21 cellular contexts compared by ENCODE assay signal in the genomic region with DNA sequence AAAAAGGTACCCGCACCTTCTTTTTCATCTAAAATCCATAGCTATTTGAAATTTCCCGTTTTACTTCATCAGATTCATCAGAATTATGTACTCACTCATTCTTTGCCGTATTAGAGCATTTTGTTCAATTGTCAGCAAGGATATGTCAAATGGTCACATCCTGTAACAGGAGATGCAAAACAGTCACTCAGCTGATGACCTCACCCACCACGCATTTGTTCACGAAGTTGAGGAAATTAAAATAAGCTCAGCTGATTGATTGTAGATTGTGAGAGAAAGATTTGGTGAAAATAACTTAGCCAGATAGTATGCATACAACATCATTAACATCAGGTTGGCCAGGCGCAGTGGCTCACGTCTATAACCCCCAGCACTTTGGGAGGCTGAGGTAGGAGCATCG. TPM values are rescaled to one million over a fixed set of nuclear protein-coding genes. Genes with fewer than 3 reads are reported as not detected.
DNase-seq lines count a peak whose midpoint lies in the region; ATAC-seq and TF ChIP-seq lines count a peak whose summit lies in the region.
"Had no signal": no experiment of that assay in that cellular context is flagged by ENCODE, and none has a peak within 500 bp of the region (broad histone marks: within the 10 kb centered on the region; RNA-seq: fewer than 3 reads in every experiment).

No MANE protein-coding gene starts in this region.

- peaks cover 6% of the 10 kb centered on the region for H3K9me3 Mint-ChIP-seq in activated naive CD4-positive, alpha-beta T cell treated with anti-CD3 and anti-CD28 coated beads for 36 hours
- H3K9me3 Mint-ChIP-seq in activated naive CD4-positive, alpha-beta T cell treated with anti-CD3 and anti-CD28 coated beads, Interleukin-2, amount 10 ng/mL, durations not matched to agents 7 days and 5 days, result peaks cover 7% of the 10 kb centered on the region
- H3K9me3 Mint-ChIP-seq: activated naive CD8-positive, alpha-beta T cell treated with anti-CD3 and anti-CD28 coated beads, Interleukin-2, amount 50 U/mL, for 24 hours; immature natural killer cell had no signal

- no peak overlapping the region for H3K4me3 Mint-ChIP-seq in activated naive CD4-positive, alpha-beta T cell treated with anti-CD3 and anti-CD28 coated beads for 36 hours
- H3K4me3 Mint-ChIP-seq in activated naive CD4-positive, alpha-beta T cell treated with anti-CD3 and anti-CD28 coated beads, Interleukin-2, amount 10 ng/mL, durations not matched to agents 7 days and 5 days, result no peak overlapping the region
- H3K4me3 Mint-ChIP-seq in T-helper 17 cell, result peak overlapping the region; percentile 3
- H3K4me3 Mint-ChIP-seq: activated CD4-positive, alpha-beta T cell treated with anti-CD3 and anti-CD28 coated beads, Interleukin-2, amount 10 ng/mL, durations not matched to agents 7 days and 5 days; activated naive CD8-positive, alpha-beta T cell treated with anti-CD3 and anti-CD28 coated beads, Interleukin-2, amount 50 U/mL, for 24 hours; immature natural killer cell had no signal

- no peak overlapping the region for H3K9ac ChIP-seq in skeletal muscle satellite cell (ENCODE audit: low read depth, low read length)

- no peaks in the 10 kb centered on the region for H3K36me3 ChIP-seq in skeletal muscle satellite cell (ENCODE audit: insufficient read depth, low read length)
- H3K36me3 ChIP-seq: MG63, right lobe of liver had no signal

- TF ChIP-seq CTCF in fibroblast of mammary gland (conservative IDR thresholded peaks at IDR 0.05; ENCODE audit: control insufficient read depth, insufficient read depth, low read depth, low read length) (no peak), GM20000 (IDR thresholded peaks at IDR 0.05; ENCODE audit: extremely low read depth, missing control alignments) (no peak)

- H3K27me3 ChIP-seq in skeletal muscle satellite cell (ENCODE audit: control insufficient read depth, insufficient read depth, low read length), result peaks cover 15% of the 10 kb centered on the region
- H3K27me3 ChIP-seq: right lobe of liver had no signal

- no peaks in the 10 kb centered on the region for H3K36me3 Mint-ChIP-seq in activated naive CD4-positive, alpha-beta T cell treated with anti-CD3 and anti-CD28 coated beads for 36 hours (ENCODE audit: low read depth)
- no peaks in the 10 kb centered on the region for H3K36me3 Mint-ChIP-seq in activated naive CD4-positive, alpha-beta T cell treated with anti-CD3 and anti-CD28 coated beads, Interleukin-2, amount 10 ng/mL, durations not matched to agents 7 days and 5 days
- peaks cover 3% of the 10 kb centered on the region for H3K36me3 Mint-ChIP-seq in T-helper 17 cell (ENCODE audit: low read depth)
- H3K36me3 Mint-ChIP-seq: immature natural killer cell had no signal

- H3K4me2 ChIP-seq in skeletal muscle satellite cell (ENCODE audit: low read length), result peak overlapping the region; percentile 46

- no peaks in the 10 kb centered on the region for H3K27me3 Mint-ChIP-seq in activated naive CD4-positive, alpha-beta T cell treated with anti-CD3 and anti-CD28 coated beads for 36 hours (ENCODE audit: low read depth)
- peaks cover 38% of the 10 kb centered on the region for H3K27me3 Mint-ChIP-seq in activated naive CD4-positive, alpha-beta T cell treated with anti-CD3 and anti-CD28 coated beads, Interleukin-2, amount 10 ng/mL, durations not matched to agents 7 days and 5 days
- H3K27me3 Mint-ChIP-seq in T-helper 17 cell, result peaks cover 15% of the 10 kb centered on the region
- H3K27me3 Mint-ChIP-seq: activated naive CD8-positive, alpha-beta T cell treated with anti-CD3 and anti-CD28 coated beads, Interleukin-2, amount 50 U/mL, for 24 hours had no signal

- H3K4me1 Mint-ChIP-seq in activated naive CD4-positive, alpha-beta T cell treated with anti-CD3 and anti-CD28 coated beads for 36 hours (ENCODE audit: low read depth), result peaks cover 17% of the 10 kb centered on the region
- H3K4me1 Mint-ChIP-seq in activated naive CD4-positive, alpha-beta T cell treated with anti-CD3 and anti-CD28 coated beads, Interleukin-2, amount 10 ng/mL, durations not matched to agents 7 days and 5 days, result peaks cover 3% of the 10 kb centered on the region
- H3K4me1 Mint-ChIP-seq in T-helper 17 cell, result peaks cover 7% of the 10 kb centered on the region

- H3K9me3 ChIP-seq in T-helper 17 cell (ENCODE audit: control insufficient read depth, low read length, poor library complexity, severe bottlenecking) (no peaks in the 10 kb centered on the region), skeletal muscle satellite cell (replicated peaks; ENCODE audit: low read length) (peaks cover under 1% of the 10 kb centered on the region)
- H3K9me3 ChIP-seq: right lobe of liver had no signal

- DNase-seq in activated naive CD4-positive, alpha-beta T cell treated with anti-CD3 and anti-CD28 coated beads for 36 hours, result peak; percentile 42
- DNase-seq in activated naive CD4-positive, alpha-beta T cell treated with anti-CD3 and anti-CD28 coated beads, Interleukin-2, amount 10 ng/mL, durations not matched to agents 7 days and 5 days, result no peak
- DNase-seq in T-helper 17 cell, result no peak
- DNase-seq in fibroblast of mammary gland (ENCODE audit: low read depth), result peak; percentile 77
- no peak for DNase-seq in GM20000 (ENCODE audit: low spot score)
- DNase-seq: activated CD4-positive, alpha-beta T cell treated with anti-CD3 and anti-CD28 coated beads, Interleukin-2, amount 10 ng/mL, durations not matched to agents 7 days and 5 days; activated naive CD8-positive, alpha-beta T cell treated with anti-CD3 and anti-CD28 coated beads, Interleukin-2, amount 50 U/mL, for 24 hours; activated T-cell treated with anti-CD3 and anti-CD28 coated beads, Interleukin-2, amount 50 U/mL, for 1 hour; head of caudate nucleus; immature natural killer cell; MG63; NCI-H1694 treated with DMSO at 0.1 percent for 48 hours; right lobe of liver; substantia nigra had no signal

- H3K27ac Mint-ChIP-seq in activated naive CD4-positive, alpha-beta T cell treated with anti-CD3 and anti-CD28 coated beads for 36 hours, result no peak overlapping the region
- no peak overlapping the region for H3K27ac Mint-ChIP-seq in activated naive CD4-positive, alpha-beta T cell treated with anti-CD3 and anti-CD28 coated beads, Interleukin-2, amount 10 ng/mL, durations not matched to agents 7 days and 5 days
- H3K27ac Mint-ChIP-seq in T-helper 17 cell, result peak overlapping the region; percentile 32
- H3K27ac Mint-ChIP-seq: activated CD4-positive, alpha-beta T cell treated with anti-CD3 and anti-CD28 coated beads, Interleukin-2, amount 10 ng/mL, durations not matched to agents 7 days and 5 days; activated naive CD8-positive, alpha-beta T cell treated with anti-CD3 and anti-CD28 coated beads, Interleukin-2, amount 50 U/mL, for 24 hours had no signal

- intact Hi-C loops in activated naive CD4-positive, alpha-beta T cell treated with anti-CD3 and anti-CD28 coated beads for 36 hours (cut with micrococcal nuclease), result no loop called here

- H3K4me1 ChIP-seq in skeletal muscle satellite cell (ENCODE audit: control insufficient read depth, insufficient read depth, low read length), result peaks cover 9% of the 10 kb centered on the region
- H3K4me1 ChIP-seq: right lobe of liver had no signal

- H3K4me3 ChIP-seq in fibroblast of mammary gland (ENCODE audit: control insufficient read depth, low read depth, low read length), result no peak overlapping the region
- H3K4me3 ChIP-seq in skeletal muscle satellite cell (ENCODE audit: low read length), result no peak overlapping the region
- H3K4me3 ChIP-seq: MG63, right lobe of liver had no signal

- CTCF ChIA-PET in activated naive CD4-positive, alpha-beta T cell treated with anti-CD3 and anti-CD28 coated beads for 36 hours (lab: Charles Lee), result interaction anchor here (0.7 kb wide), 1 partner anchor 251 kb away, joined by 4 read pairs; no protein-coding TSS in a partner anchor
- CTCF ChIA-PET in activated naive CD4-positive, alpha-beta T cell treated with anti-CD3 and anti-CD28 coated beads, Interleukin-2, amount 10 ng/mL, durations not matched to agents 7 days and 5 days (lab: Charles Lee), result no interaction called here

- ATAC-seq in T-helper 17 cell (no peak), HG03378 (IDR thresholded peaks at IDR 0.05; ENCODE audit: unreplicated experiment) (no peak), GM21515 (IDR thresholded peaks at IDR 0.05; ENCODE audit: unreplicated experiment) (no peak)
- ATAC-seq: activated naive CD8-positive, alpha-beta T cell treated with anti-CD3 and anti-CD28 coated beads, Interleukin-2, amount 50 U/mL, for 24 hours had no signal

RNA-seq across cellular contexts. Expression of gene CDC16, which starts 22.6 kb away (rescaled TPM):
- 10 to 100 TPM; 67.2 to 69.5 TPM for total RNA-seq in activated naive CD4-positive, alpha-beta T cell treated with anti-CD3 and anti-CD28 coated beads for 36 hours
- 10 to 100 TPM; 47.8 to 69.3 TPM for total RNA-seq in T-helper 17 cell
- 46.6 and 55.7 TPM in 2 replicates for total RNA-seq in skeletal muscle satellite cell (2012; rRNA removed)

RNA-seq across cellular contexts. Expression of gene CFAP97D2, which starts 33.0 kb away (rescaled TPM):
- total RNA-seq in activated naive CD4-positive, alpha-beta T cell treated with anti-CD3 and anti-CD28 coated beads for 36 hours, result under 1 TPM in 1 of 2 experiments, not detected in 1; 0.17 TPM
- total RNA-seq in T-helper 17 cell, result not detected
- 0.25 TPM in 1 of 2 replicates, not detected in the other for total RNA-seq in skeletal muscle satellite cell (2012; rRNA removed)
- total RNA-seq: activated CD4-positive, alpha-beta T cell treated with anti-CD3 and anti-CD28 coated beads, Interleukin-2, amount 10 ng/mL, durations not matched to agents 7 days and 5 days; cerebellum; G401; H7; right lobe of liver; SK-MEL-5 had no signal

Comparison
In these comparisons a context has a peak if more than half of its experiments do, and no peak if none do; other contexts are left out.
1. DNase-seq: peak in activated naive CD4-positive, alpha-beta T cell treated with anti-CD3 and anti-CD28 coated beads for 36 hours (single experiment) and fibroblast of mammary gland (single experiment); none in activated naive CD4-positive, alpha-beta T cell treated with anti-CD3 and anti-CD28 coated beads, Interleukin-2, amount 10 ng/mL, durations not matched to agents 7 days and 5 days (single experiment), T-helper 17 cell (0 of 3) and GM20000 (single experiment).